ENCODE assay signal across 8 cellular contexts in the genomic region with DNA sequence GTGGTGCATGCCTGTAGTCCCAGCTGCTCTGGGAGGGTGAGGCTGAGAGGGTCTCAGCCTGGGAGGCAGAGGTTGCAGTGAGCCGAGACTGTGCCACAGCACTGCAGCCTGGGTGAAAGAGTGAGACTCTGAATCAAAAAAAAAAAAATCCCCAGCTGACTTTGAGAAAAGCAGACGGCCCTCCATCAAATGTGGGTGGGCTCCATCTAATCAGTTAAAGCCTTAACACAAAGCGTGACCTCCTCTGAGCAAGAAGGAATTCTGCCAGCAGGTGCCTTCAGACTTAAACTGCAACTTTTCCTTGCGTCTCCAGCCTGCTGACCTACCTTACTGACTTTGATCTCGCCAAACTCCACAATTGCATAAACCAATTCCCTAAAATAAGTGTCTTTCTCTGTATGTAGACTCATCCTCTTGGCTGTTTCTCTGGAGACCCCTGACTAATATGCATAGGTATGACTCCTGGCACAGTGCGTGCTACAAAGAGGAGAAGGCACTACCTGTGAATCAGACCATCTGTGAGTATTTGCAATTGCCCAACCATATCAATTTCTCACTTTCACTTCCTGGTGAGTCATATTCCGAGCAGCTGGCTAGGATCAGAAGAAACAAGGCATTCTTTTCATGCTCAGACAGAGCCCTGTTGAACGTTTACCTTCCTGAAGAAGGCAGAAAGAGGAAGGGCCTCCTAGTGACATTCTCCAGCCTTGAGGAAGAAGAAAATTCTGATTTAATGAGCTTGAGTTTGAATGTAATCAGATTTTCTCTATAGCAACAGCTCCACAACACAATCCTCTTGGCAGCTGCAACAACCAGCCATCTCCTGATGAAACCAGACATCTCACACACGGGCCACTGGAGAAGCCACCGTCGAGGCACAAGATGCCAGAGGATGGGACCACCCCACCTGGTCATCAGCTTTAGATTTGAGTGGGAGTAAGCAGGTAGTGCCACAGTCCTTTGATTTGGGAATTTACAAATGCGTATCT. TPM values are rescaled to one million over a fixed set of nuclear protein-coding genes. Genes with fewer than 3 reads are reported as not detected.
A peak's percentile ranks its signal among the peaks of the same experiment; 100 is the strongest.
DNase-seq lines count a peak whose midpoint lies in the region; ATAC-seq and TF ChIP-seq lines count a peak whose summit lies in the region.

No MANE protein-coding gene starts in this region.

- peak overlapping the region; percentile 74 for H3K27ac Mint-ChIP-seq in Caco-2 (ENCODE audit: unreplicated experiment)
- peak overlapping the region; percentile 72 to 93 for H3K27ac Mint-ChIP-seq in activated naive CD4-positive, alpha-beta T cell treated with anti-CD3 and anti-CD28 coated beads, Interleukin-2, amount 50 U/mL, for 72 hours

- H2AFZ ChIP-seq in hepatocyte, result no peak overlapping the region

- H3K36me3 ChIP-seq in Caco-2 (ENCODE audit: control insufficient read depth, insufficient read depth, low read length), result no peaks in the 10 kb centered on the region
- no peaks in the 10 kb centered on the region for H3K36me3 ChIP-seq in hepatocyte (replicated peaks; ENCODE audit: insufficient read depth, low read depth)
- H3K36me3 ChIP-seq in H7 (replicated peaks; ENCODE audit: control insufficient read depth, insufficient read depth, low read length), result no peaks in the 10 kb centered on the region

- peak overlapping the region; percentile 52 for H3K4me3 Mint-ChIP-seq in Caco-2 (ENCODE audit: unreplicated experiment)

- H3K9me3 ChIP-seq in Caco-2, result peaks cover 11% of the 10 kb centered on the region; the same call in 1 of the 2 replicates
- no peaks in the 10 kb centered on the region for H3K9me3 ChIP-seq in hepatocyte (ENCODE audit: low read depth)

- peaks cover 9% of the 10 kb centered on the region for H3K4me1 Mint-ChIP-seq in Caco-2 (ENCODE audit: low read depth, unreplicated experiment)

- POLR2A ChIA-PET in Caco-2 (lab: Charles Lee), result no interaction called here

- peak; percentile 89 for ATAC-seq in GM19372 (IDR thresholded peaks at IDR 0.05; ENCODE audit: low read depth, unreplicated experiment)
- peak; percentile 93 for ATAC-seq in HG03432 (IDR thresholded peaks at IDR 0.05; ENCODE audit: unreplicated experiment)
- ATAC-seq in activated naive CD4-positive, alpha-beta T cell treated with anti-CD3 and anti-CD28 coated beads, Interleukin-2, amount 50 U/mL, for 72 hours, result peak; percentile 84 to 89

- H3K27ac ChIP-seq in hepatocyte, result peak overlapping the region; percentile 90

- WGBS in hepatocyte (ENCODE audit: low lambda C conversion rate, missing lambda C conversion rate), result 51% methylated on average over 12 of the region's 12 CpGs

- intact Hi-C loops in Caco-2 (cut with micrococcal nuclease; ENCODE audit: unreplicated experiment), result no loop called here

- CTCF ChIA-PET in Caco-2 (lab: Charles Lee), result interaction anchor here (0.6 to 1.1 kb wide), 2 partner anchors 53 to 108 kb away, joined by 4 to 5 read pairs; partner anchors contain the start of gene DICER1

- peak overlapping the region; percentile 46 for H3K4me2 ChIP-seq in hepatocyte

- TSS peak; percentile 86 for BruUV-seq in Caco-2 (replicated peaks; lab: Mats Ljungman, UMichigan)

- no peaks in the 10 kb centered on the region for H3K27me3 Mint-ChIP-seq in Caco-2 (ENCODE audit: insufficient read depth, unreplicated experiment)

- H3K9me2 ChIP-seq in hepatocyte (replicated peaks; ENCODE audit: insufficient read depth), result no peaks in the 10 kb centered on the region

- H3K9me3 Mint-ChIP-seq in Caco-2 (ENCODE audit: unreplicated experiment), result peaks cover 9% of the 10 kb centered on the region
- H3K9me3 Mint-ChIP-seq in activated naive CD4-positive, alpha-beta T cell treated with anti-CD3 and anti-CD28 coated beads, Interleukin-2, amount 50 U/mL, for 72 hours, result peaks cover 4 to 5% of the 10 kb centered on the region in 2 donors

- peaks cover 16% of the 10 kb centered on the region for H3K4me1 ChIP-seq in Caco-2
- H3K4me1 ChIP-seq in hepatocyte (ENCODE audit: insufficient read depth), result peaks cover 18% of the 10 kb centered on the region

- H4K20me1 ChIP-seq in hepatocyte (ENCODE audit: insufficient read depth, poor library complexity, severe bottlenecking), result no peaks in the 10 kb centered on the region

- peaks cover 3% of the 10 kb centered on the region for H3K79me2 ChIP-seq in hepatocyte

- DNase-seq in Caco-2, result peak; percentile 78 to 79
- DNase-seq in NCI-H774 (lab: John Stamatoyannopoulos, UW), result peak; percentile 76
- peak; percentile 53 to 65 for DNase-seq in activated naive CD4-positive, alpha-beta T cell treated with anti-CD3 and anti-CD28 coated beads, Interleukin-2, amount 50 U/mL, for 72 hours (ENCODE audit: low spot score in 2 of 2)
- DNase-seq in hepatocyte (ENCODE audit: low spot score), result peak; percentile 87
- peak in 3 of 4 experiments; percentile 9 to 35 (median 26) for DNase-seq in stimulated activated CD4-positive, alpha-beta T cell treated with anti-CD3 and anti-CD28 coated beads, Interleukin-1b, Interleukin-23, amount 100 ng/mL, for 24 hours (ENCODE audit: low read depth in 4 of 4, low spot score in 1 of 4)
- no peak for DNase-seq in H7

- peaks cover 11% of the 10 kb centered on the region for H3K36me3 Mint-ChIP-seq in Caco-2 (ENCODE audit: insufficient read depth, unreplicated experiment)
- no peaks in the 10 kb centered on the region for H3K36me3 Mint-ChIP-seq in activated naive CD4-positive, alpha-beta T cell treated with anti-CD3 and anti-CD28 coated beads, Interleukin-2, amount 50 U/mL, for 72 hours

- no peak for TF ChIP-seq CTCF in Caco-2 (IDR thresholded peaks at IDR 0.05; ENCODE audit: insufficient read depth in 1 of 2, low read depth in 1 of 2, low read length in 1 of 2, severe bottlenecking in 1 of 2, unreplicated experiment in 1 of 2)
- TF ChIP-seq CTCF in hepatocyte (IDR thresholded peaks at IDR 0.05; ENCODE audit: poor library complexity), result no peak

- H3K4me3 ChIP-seq in Caco-2 (ENCODE audit: low read depth, low read length), result no peak overlapping the region
- no peak overlapping the region for H3K4me3 ChIP-seq in hepatocyte
- no peak overlapping the region for H3K4me3 ChIP-seq in H7 (ENCODE audit: insufficient read depth, low read depth, low read length)

- H3K27me3 ChIP-seq in Caco-2 (replicated peaks; ENCODE audit: control insufficient read depth, insufficient read depth, low read length), result no peaks in the 10 kb centered on the region
- no peaks in the 10 kb centered on the region for H3K27me3 ChIP-seq in hepatocyte
- no peaks in the 10 kb centered on the region for H3K27me3 ChIP-seq in H7 (ENCODE audit: control insufficient read depth, insufficient read depth, low read length)

RNA-seq across cellular contexts. Expression of gene CLMN, which starts 54.3 kb away (rescaled TPM):
- total RNA-seq in Caco-2 (2022) (5.2 and 6.7 TPM in 2 replicates), hepatocyte (12.0 and 15.7 TPM in 2 replicates)
- total RNA-seq in activated naive CD4-positive, alpha-beta T cell treated with anti-CD3 and anti-CD28 coated beads, Interleukin-2, amount 50 U/mL, for 72 hours, result 1 to 10 TPM; 5.8 to 6.9 TPM
- 40.0 and 53.9 TPM in 2 replicates for polyA plus RNA-seq in hepatocyte
- total RNA-seq in H7 (2014; rRNA removed; shearing (Covaris generic)), result 4.5 and 10.5 TPM in 2 replicates
